Comparison of ENCODE assay signal across 9 cellular contexts in genomic region chrX:153829799-153830631, GRCh38. TPM values are rescaled to one million over a fixed set of nuclear protein-coding genes. Genes with fewer than 3 reads are reported as not detected.
DNase-seq lines count a peak whose midpoint lies in the region; ATAC-seq, FAIRE-seq and TF ChIP-seq lines count a peak whose summit lies in the region.
"Had no signal": no experiment of that assay in that cellular context is flagged by ENCODE, and none has a peak within 500 bp of the region (broad histone marks: within the 10 kb centered on the region; RNA-seq: fewer than 3 reads in every experiment).

A gene with protein sequence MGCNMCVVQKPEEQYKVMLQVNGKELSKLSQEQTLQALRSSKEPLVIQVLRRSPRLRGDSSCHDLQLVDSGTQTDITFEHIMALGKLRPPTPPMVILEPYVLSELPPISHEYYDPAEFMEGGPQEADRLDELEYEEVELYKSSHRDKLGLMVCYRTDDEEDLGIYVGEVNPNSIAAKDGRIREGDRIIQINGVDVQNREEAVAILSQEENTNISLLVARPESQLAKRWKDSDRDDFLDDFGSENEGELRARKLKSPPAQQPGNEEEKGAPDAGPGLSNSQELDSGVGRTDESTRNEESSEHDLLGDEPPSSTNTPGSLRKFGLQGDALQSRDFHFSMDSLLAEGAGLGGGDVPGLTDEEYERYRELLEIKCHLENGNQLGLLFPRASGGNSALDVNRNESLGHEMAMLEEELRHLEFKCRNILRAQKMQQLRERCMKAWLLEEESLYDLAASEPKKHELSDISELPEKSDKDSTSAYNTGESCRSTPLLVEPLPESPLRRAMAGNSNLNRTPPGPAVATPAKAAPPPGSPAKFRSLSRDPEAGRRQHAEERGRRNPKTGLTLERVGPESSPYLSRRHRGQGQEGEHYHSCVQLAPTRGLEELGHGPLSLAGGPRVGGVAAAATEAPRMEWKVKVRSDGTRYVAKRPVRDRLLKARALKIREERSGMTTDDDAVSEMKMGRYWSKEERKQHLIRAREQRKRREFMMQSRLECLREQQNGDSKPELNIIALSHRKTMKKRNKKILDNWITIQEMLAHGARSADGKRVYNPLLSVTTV (minus strand): TSS chrX:153830544. CDS start chrX:153830298, 246 bp downstream.

- CTCF ChIA-PET in K562 (lab: Yijun Ruan, JAX; ENCODE audit: low intra/inter-chr PET ratio), result no interaction called here

- intact Hi-C loops in K562 (cut with micrococcal nuclease), result no loop called here
- intact Hi-C loops in aorta (cut with DNase I), result no loop called here
- intact Hi-C loops in adrenal gland (cut with DNase I), result no loop called here

- 0 out of 2 replicates have a peak, but pooled peaks cover 3% of the 10 kb centered on the region for H4K20me1 ChIP-seq in K562 (replicated peaks; ENCODE audit: control insufficient read depth, insufficient read depth, low read length)

- POLR2A ChIA-PET in K562 (lab: Yijun Ruan, JAX), result no interaction called here

- H3K9ac ChIP-seq in K562 (ENCODE audit: insufficient read depth in 1 of 2, low read depth in 2 of 2, low read length in 2 of 2) (no peak within 1 kb of the TSS), mucosa of rectum (ENCODE audit: low read depth in 1 of 2, low read length in 2 of 2) (no peak within 1 kb of the TSS)

- DNase-seq in stimulated activated naive CD4-positive, alpha-beta T cell treated with Interleukin-2 at 50 U/mL for 16 hours (lab: John Stamatoyannopoulos, UW), result peak; percentile 1
- no peak for DNase-seq in stimulated activated naive CD4-positive, alpha-beta T cell (lab: John Stamatoyannopoulos, UW)
- peak in 2 of 4 experiments; percentile 72 to 78 for DNase-seq in K562 (ENCODE audit: extremely low read depth in 1 of 4, low spot score in 3 of 4)
- DNase-seq in aorta, result peak in 1 of 2 donors; percentile 70
- no peak for DNase-seq in DMS114 treated with DMSO at 0.1 percent for 48 hours (lab: John Stamatoyannopoulos, UW; ENCODE audit: unreplicated experiment)
- DNase-seq in RKO (ENCODE audit: low spot score), result no peak
- no peak for DNase-seq in adrenal gland
- DNase-seq: activated naive CD8-positive, alpha-beta T cell treated with anti-CD3 and anti-CD28 coated beads, Interleukin-2, amount 10 ng/mL, durations not matched to agents 7 days and 5 days had no signal

- ATAC-seq in K562 (no peak), aorta (ENCODE audit: low FRiP score) (peak; percentile 24)

- H3K9me3 ChIP-seq in K562 (replicated peaks; ENCODE audit: control insufficient read depth, insufficient read depth, low read depth, low read length), result no peaks in the 10 kb centered on the region
- H3K9me3 ChIP-seq in mucosa of rectum (ENCODE audit: control insufficient read depth in 2 of 2, low read length in 2 of 2), result peaks cover 0 to 4% of the 10 kb centered on the region in 2 donors
- no peaks in the 10 kb centered on the region for H3K9me3 ChIP-seq in aorta (ENCODE audit: control insufficient read depth, low read length)
- H3K9me3 ChIP-seq in adrenal gland (replicated peaks in 1 of 3), result no peaks in the 10 kb centered on the region

- no peaks in the 10 kb centered on the region for H3K36me3 ChIP-seq in K562 (ENCODE audit: control insufficient read depth, insufficient read depth, low read length)
- H3K36me3 ChIP-seq in mucosa of rectum (ENCODE audit: control insufficient read depth in 2 of 2, insufficient read depth in 2 of 2, low read length in 2 of 2), result no peaks in the 10 kb centered on the region
- no peaks in the 10 kb centered on the region for H3K36me3 ChIP-seq in aorta (ENCODE audit: control insufficient read depth in 1 of 2, insufficient read depth in 2 of 2, low read length in 1 of 2)
- no peaks in the 10 kb centered on the region for H3K36me3 ChIP-seq in adrenal gland (replicated peaks in 1 of 2)

- no peak for FAIRE-seq in K562 (lab: Jason Lieb, UNC)

- no peak within 1 kb of the TSS for H3K4me2 ChIP-seq in K562 (ENCODE audit: insufficient read depth, low read length)

- H3K27ac ChIP-seq in K562 (ENCODE audit: extremely low read depth, low read depth, low read length) (no peak within 1 kb of the TSS), mucosa of rectum (ENCODE audit: low read depth in 2 of 2, low read length in 2 of 2) (no peak within 1 kb of the TSS), aorta (ENCODE audit: low read depth in 1 of 2, low read length in 2 of 2) (no peak within 1 kb of the TSS), adrenal gland (no peak within 1 kb of the TSS)

- no peak for TF ChIP-seq EP300 in K562 (IDR thresholded peaks at IDR 0.05; ENCODE audit: low read length)

- 3% methylated on average over 24 of the region's 96 CpGs for WGBS in K562 (ENCODE audit: insufficient coverage, low coverage, missing lambda C conversion rate)
- whole genome bisulfite sequencing in aorta, 2 donors, result 1 to 25% methylated on average over 49 to 96 of the region's 96 CpGs
- 1 to 29% (median 19%) methylated on average over 15 to 93 of the region's 96 CpGs; no CpG with 5 or more reads in 1 of the 4 donors for WGBS in adrenal gland, 4 donors

- in situ Hi-C loops in K562 (cut with MboI), result no loop called here

- no peak within 1 kb of the TSS for H3K4me3 ChIP-seq in K562
- H3K4me3 ChIP-seq in mucosa of rectum (ENCODE audit: low read length in 2 of 2), result peak within 1 kb of the TSS; percentile 23 to 41
- peak within 1 kb of the TSS; percentile 40 to 73 for H3K4me3 ChIP-seq in aorta (ENCODE audit: low read length in 2 of 2)
- peak within 1 kb of the TSS in 1 of 4 donors; percentile 50 for H3K4me3 ChIP-seq in adrenal gland

- no TSS peak for BruUV-seq in K562 (replicated peaks; lab: Mats Ljungman, UMichigan)

- no peak within 1 kb of the TSS for H2AFZ ChIP-seq in K562 (ENCODE audit: low read depth, low read length)

- H3K9me1 ChIP-seq in K562 (ENCODE audit: control insufficient read depth, insufficient read depth, low read length), result no peaks in the 10 kb centered on the region

- H3K27me3 ChIP-seq in K562 (ENCODE audit: control insufficient read depth in 2 of 2, insufficient read depth in 2 of 2, low read length in 2 of 2), result peaks cover 20 to 54% of the 10 kb centered on the region in 2 experiments; a peak in 4 of 5 replicates
- H3K27me3 ChIP-seq in mucosa of rectum (ENCODE audit: control insufficient read depth in 2 of 2, insufficient read depth in 2 of 2, low read length in 2 of 2), result peaks cover 24 to 29% of the 10 kb centered on the region in 2 donors
- no peaks in the 10 kb centered on the region for H3K27me3 ChIP-seq in aorta (ENCODE audit: control insufficient read depth in 1 of 2, insufficient read depth in 2 of 2, low read length in 1 of 2)
- H3K27me3 ChIP-seq in adrenal gland, result peaks cover 31% of the 10 kb centered on the region

- no peaks in the 10 kb centered on the region for H3K79me2 ChIP-seq in K562 (ENCODE audit: control insufficient read depth, insufficient read depth, low read length)

- TF ChIP-seq RAD21 in K562 (CRISPR knock-in tag; conservative IDR thresholded peaks at IDR 0.05 in 1 of 2, IDR thresholded peaks at IDR 0.05 in 1 of 2), result no peak

- TF ChIP-seq CTCF in K562 (IDR thresholded peaks at IDR 0.05 in 2 of 3, conservative IDR thresholded peaks at IDR 0.05 in 1 of 3; ENCODE audit: insufficient read depth in 2 of 3, low read depth in 1 of 3, low read length in 3 of 3), result no peak
- TF ChIP-seq CTCF in adrenal gland (IDR thresholded peaks at IDR 0.05), result no peak

- TF ChIP-seq POLR2A in K562 (conservative IDR thresholded peaks at IDR 0.05), result no peak
- no peak for TF ChIP-seq POLR2A in adrenal gland (IDR thresholded peaks at IDR 0.05)

- H3K4me1 ChIP-seq in K562 (replicated peaks in 1 of 2; ENCODE audit: control insufficient read depth in 2 of 2, insufficient read depth in 2 of 2, low read length in 2 of 2), result peaks cover 0 to 28% of the 10 kb centered on the region in 2 experiments; a peak in 2 of 5 replicates
- no peaks in the 10 kb centered on the region for H3K4me1 ChIP-seq in mucosa of rectum (ENCODE audit: control insufficient read depth in 2 of 2, insufficient read depth in 2 of 2, low read length in 2 of 2)
- no peaks in the 10 kb centered on the region for H3K4me1 ChIP-seq in aorta (ENCODE audit: control insufficient read depth in 1 of 2, insufficient read depth in 2 of 2, low read length in 2 of 2)
- no peaks in the 10 kb centered on the region for H3K4me1 ChIP-seq in adrenal gland (replicated peaks in 1 of 2)

TF ChIP-seq in K562, 482 proteins besides CTCF, POLR2A, EP300 and RAD21:
- TF ChIP-seq SAP30 (IDR thresholded peaks at IDR 0.05; ENCODE audit: borderline replicate concordance, insufficient read depth, low read depth, low read length, poor library complexity, severe bottlenecking), result no peak
- TF ChIP-seq EGR1 (conservative IDR thresholded peaks at IDR 0.05), result peak; percentile 67
- no peak for TF ChIP-seq RFX5 (IDR thresholded peaks at IDR 0.05; ENCODE audit: low read depth, low read length)
- TF ChIP-seq CBFB (CRISPR knock-in tag; IDR thresholded peaks at IDR 0.05), result no peak
- no peak for TF ChIP-seq ZNF384 (IDR thresholded peaks at IDR 0.05; ENCODE audit: low read depth, low read length)
- peak; percentile 18; the same call in 1 of the 2 replicates for TF ChIP-seq SAFB (IDR thresholded peaks at IDR 0.05; ENCODE audit: borderline replicate concordance, low read depth, low read length)

RNA-seq across cellular contexts. Expression of the gene that starts here (rescaled TPM):
- 0.46 TPM in 1 of 2 replicates, not detected in the other for total RNA-seq in K562 (2011; cell fraction: chromatin; rRNA removed; ENCODE audit: low replicate concordance)
- total RNA-seq in K562 (2011; cell fraction: nucleolus; rRNA removed), result 0.13 and 0.33 TPM in 2 replicates
- not detected in 2 replicates for total RNA-seq in K562 (2011; cell fraction: nucleoplasm; rRNA removed)
- total RNA-seq in K562 (2014; rRNA removed), result 0.05 TPM in 1 of 2 replicates, not detected in the other
- not detected in 2 replicates for total RNA-seq in K562 (2014; rRNA removed; fragmentation: Illumina TruSeq; extraction: Trizol)
- not detected in 2 replicates for total RNA-seq in K562 (2015; rRNA removed; fragmentation: Illumina TruSeq; extraction: Trizol)
- total RNA-seq in K562 (2021), result 0.38 TPM in 1 of 2 replicates, not detected in the other
- polyA plus RNA-seq in K562 (2011; rRNA removed), result 0.07 and 0.18 TPM in 2 replicates
- 0.06 and 0.13 TPM in 2 replicates for polyA plus RNA-seq in K562 (2011; cell fraction: cytosol; rRNA removed)
- 1.1 and 1.4 TPM in 2 replicates for polyA plus RNA-seq in K562 (2011; cell fraction: nucleus; rRNA removed)
- 0.07 TPM in 1 of 2 replicates, not detected in the other for polyA plus RNA-seq in K562 (2012)
- polyA plus RNA-seq in K562 (2014; fragmentation: Illumina TruSeq; extraction: Trizol), result not detected in 2 replicates
- not detected for polyA plus RNA-seq in K562 (2014; fragmentation: Nextera tagmentation; extraction: Ambion mirVana)
- polyA plus RNA-seq in K562 (2014; rRNA removed), result 0.08 TPM in 1 of 2 replicates, not detected in the other
- not detected in 2 replicates for polyA minus RNA-seq in K562 (2011; rRNA and poly(A)+ RNA removed)
- polyA minus RNA-seq in K562 (2011; cell fraction: cytosol; rRNA and poly(A)+ RNA removed), result not detected in 2 replicates
- polyA minus RNA-seq in K562 (2011; cell fraction: nucleus; rRNA and poly(A)+ RNA removed), result 0.33 TPM in 1 of 2 replicates, not detected in the other
- 10 to 100 TPM; 11.9 to 19.2 TPM for total RNA-seq in aorta
- polyA plus RNA-seq in aorta, result 10 to 100 TPM in 1 of 2 donors, 1 to 10 TPM in 1; 4.4 to 27.3 TPM
- total RNA-seq in adrenal gland, result 1 to 10 TPM in 7 of 8 donors, under 1 TPM in 1; 0.69 to 8.8 (median 3.7) TPM
- polyA plus RNA-seq in adrenal gland, result 10 to 100 TPM in 1 of 3 donors, 1 to 10 TPM in 2; 3.0 to 39.2 (median 9.5) TPM
